23 cellular contexts compared by ENCODE assay signal in the genomic region with DNA sequence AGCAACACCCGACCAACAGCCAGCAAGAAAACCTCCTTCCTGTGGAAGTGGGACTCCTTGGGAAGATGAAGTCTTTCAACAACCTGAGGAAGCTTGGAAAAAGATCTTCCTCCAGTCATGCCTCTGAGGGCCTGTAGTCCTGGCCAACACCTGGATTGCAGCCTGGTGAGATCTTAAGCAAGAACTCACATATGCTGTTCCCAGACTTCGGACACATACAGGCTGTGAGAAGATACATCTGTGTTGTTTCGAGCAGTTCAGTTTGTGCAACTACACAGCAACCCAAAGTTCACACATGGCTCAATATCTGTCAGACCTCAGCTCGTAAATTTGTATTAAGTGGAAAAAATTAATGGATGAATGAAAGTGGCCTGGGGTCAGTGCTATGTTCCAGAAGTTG.
"Had no signal": no experiment of that assay in that cellular context is flagged by ENCODE, and none has a peak within 500 bp of the region (broad histone marks: within the 10 kb centered on the region; RNA-seq: fewer than 3 reads in every experiment).

No MANE protein-coding gene starts in this region.

- H3K4me1 ChIP-seq: SJCRH30 had no signal

- H3K4me3 ChIP-seq: MG63, SJCRH30 had no signal

- H3K27ac ChIP-seq: RWPE1, SJCRH30 had no signal

- H3K9me3 ChIP-seq: MG63, SJCRH30 had no signal

- DNase-seq: IMR-90; Karpas-422; KG1; MG63; NCI-H1092 treated with DMSO at 0.1 percent for 48 hours; NCI-H1436; NCI-H187; NCI-H2029; NCI-H2081 treated with DMSO at 0.1 percent for 48 hours; NCI-H2171; NCI-H226; NCI-H446; NCI-H510A; NCI-H524 treated with DMSO at 0.1 percent for 48 hours; NCI-H69; NCI-H774; NK-92 treated with Interleukin-12 subunit alpha and Interleukin-12 subunit beta, amount 100 ng/mL, for 24 hours; PC-3; SHP77 treated with DMSO at 0.1 percent for 48 hours; SJCRH30 had no signal

- H3K27me3 ChIP-seq: MG63, SJCRH30 had no signal

- H3K36me3 ChIP-seq: MG63, SJCRH30 had no signal

- ATAC-seq: Panc1, PC-3, SK-N-SH treated with all-trans-retinoic acid at 6 μM for 48 hours had no signal
